In the genomic region with DNA sequence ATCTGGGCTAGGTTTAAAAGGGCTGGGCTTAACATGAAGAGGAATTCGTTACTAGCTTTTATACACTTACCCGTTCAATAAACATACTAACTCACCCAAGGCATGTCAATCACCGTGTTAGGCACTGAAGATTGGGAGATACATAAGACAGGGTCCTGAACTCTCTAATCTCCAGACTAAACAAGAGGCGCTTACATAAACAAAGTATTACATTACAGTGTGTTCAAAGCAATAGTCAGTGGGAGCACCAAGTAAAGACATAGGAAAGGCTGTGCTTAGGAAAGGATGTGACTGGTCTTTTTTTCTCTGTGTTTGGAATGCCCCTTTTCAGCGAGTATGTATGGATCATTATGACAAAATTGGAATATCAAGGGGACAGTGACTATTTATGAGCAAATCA, we compare ENCODE assay signal across 16 cellular contexts.
A peak's percentile ranks its signal among the peaks of the same experiment; 100 is the strongest.
DNase-seq lines count a peak whose midpoint lies in the region; ATAC-seq and TF ChIP-seq lines count a peak whose summit lies in the region.
"Had no signal": no experiment of that assay in that cellular context is flagged by ENCODE, and none has a peak within 500 bp of the region (broad histone marks: within the 10 kb centered on the region; RNA-seq: fewer than 3 reads in every experiment).

No MANE protein-coding gene starts in this region.

- H3K79me2 ChIP-seq in fibroblast of lung (ENCODE audit: control insufficient read depth, insufficient read depth, low read length) (no peaks in the 10 kb centered on the region), parathyroid adenoma (no peaks in the 10 kb centered on the region)

- peak; percentile 15 for DNase-seq in EH (ENCODE audit: low read depth)
- peak; percentile 54 for DNase-seq in NCI-H82 (lab: John Stamatoyannopoulos, UW)
- peak; percentile 14 to 39 for DNase-seq in fibroblast of lung (ENCODE audit: low read depth in 2 of 2)
- DNase-seq in SIG-M5 (lab: John Stamatoyannopoulos, UW), result no peak
- no peak for DNase-seq in DMS 273 treated with DMSO at 0.1 percent for 48 hours (lab: John Stamatoyannopoulos, UW)
- DNase-seq: C1 segment of cervical spinal cord, MV-4-11, NCI-H1417, NCI-H187 treated with DMSO at 0.1 percent for 48 hours, NCI-H446, PC-3 had no signal

- TF ChIP-seq CTCF in fibroblast of lung (conservative IDR thresholded peaks at IDR 0.05 in 1 of 2, IDR thresholded peaks at IDR 0.05 in 1 of 2; ENCODE audit: low read depth in 1 of 2, low read length in 2 of 2) (no peak), parathyroid adenoma (IDR thresholded peaks at IDR 0.05) (no peak)

- H3K9me3 ChIP-seq in fibroblast of lung (ENCODE audit: control insufficient read depth, insufficient read depth, low read depth, low read length), result no peaks in the 10 kb centered on the region
- no peaks in the 10 kb centered on the region for H3K9me3 ChIP-seq in parathyroid adenoma (ENCODE audit: control insufficient read depth, low read length)
- H3K9me3 ChIP-seq: SJCRH30 had no signal

- no peak for ATAC-seq in HG03469 (IDR thresholded peaks at IDR 0.05; ENCODE audit: unreplicated experiment)
- ATAC-seq: PC-3 had no signal

- H2AFZ ChIP-seq in fibroblast of lung (ENCODE audit: low read length), result no peak overlapping the region
- no peak overlapping the region for H2AFZ ChIP-seq in parathyroid adenoma

- H3K9ac ChIP-seq in fibroblast of lung (ENCODE audit: insufficient read depth, low read length) (no peak overlapping the region), parathyroid adenoma (no peak overlapping the region)

- H3K27me3 ChIP-seq in fibroblast of lung (ENCODE audit: control insufficient read depth, insufficient read depth, low read length) (no peaks in the 10 kb centered on the region), parathyroid adenoma (ENCODE audit: control insufficient read depth, insufficient read depth, low read length) (no peaks in the 10 kb centered on the region)
- H3K27me3 ChIP-seq: SJCRH30 had no signal

- no peak overlapping the region for H3K4me3 ChIP-seq in fibroblast of lung (replicated peaks in 1 of 4; ENCODE audit: control extremely low read depth in 1 of 4, insufficient read depth in 1 of 4, low read depth in 3 of 4, low read length in 4 of 4)
- H3K4me3 ChIP-seq in parathyroid adenoma (ENCODE audit: low read depth, low read length), result no peak overlapping the region
- H3K4me3 ChIP-seq: SJCRH30 had no signal

- H4K20me1 ChIP-seq in fibroblast of lung (ENCODE audit: control insufficient read depth, extremely low read depth, insufficient read depth, low read length), result no peaks in the 10 kb centered on the region

- H3K27ac ChIP-seq in fibroblast of lung (ENCODE audit: insufficient read depth, low read length) (no peak overlapping the region), parathyroid adenoma (no peak overlapping the region)
- H3K27ac ChIP-seq: HL-60, RWPE1, SJCRH30 had no signal

- H3K4me1 ChIP-seq in fibroblast of lung (ENCODE audit: control insufficient read depth, extremely low read depth, insufficient read depth, low read length), result no peaks in the 10 kb centered on the region
- peaks cover 7% of the 10 kb centered on the region for H3K4me1 ChIP-seq in parathyroid adenoma
- H3K4me1 ChIP-seq: SJCRH30 had no signal

- H3K36me3 ChIP-seq in fibroblast of lung (ENCODE audit: control insufficient read depth, insufficient read depth, low read length) (no peaks in the 10 kb centered on the region), parathyroid adenoma (ENCODE audit: control insufficient read depth, insufficient read depth, low read length) (no peaks in the 10 kb centered on the region)
- H3K36me3 ChIP-seq: SJCRH30 had no signal

- H3K4me2 ChIP-seq in fibroblast of lung (ENCODE audit: extremely low read depth, insufficient read depth, low read length) (no peak overlapping the region), parathyroid adenoma (ENCODE audit: low read length) (peak overlapping the region; percentile 11)

Comparison
In these comparisons a context has a peak if more than half of its experiments do, and no peak if none do; other contexts are left out.
1. DNase-seq: peak in EH (single experiment), NCI-H82 (single experiment) and fibroblast of lung (2 of 2); none in SIG-M5 (single experiment) and DMS 273 treated with DMSO at 0.1 percent for 48 hours (single experiment).